Comparison of ENCODE assay signal across 26 cellular contexts in genomic region chr5:76591366-76591765, GRCh38. TPM values are rescaled to one million over a fixed set of nuclear protein-coding genes. Genes with fewer than 3 reads are reported as not detected.
"Had no signal": no experiment of that assay in that cellular context is flagged by ENCODE, and none has a peak within 500 bp of the region (broad histone marks: within the 10 kb centered on the region; RNA-seq: fewer than 3 reads in every experiment).

No MANE protein-coding gene starts in this region.

- ATAC-seq: activated CD8-positive, alpha-beta T cell treated with anti-CD3 and anti-CD28 coated beads for 36 hours had no signal

- DNase-seq: activated CD4-positive, CD25-positive, alpha-beta regulatory T cell; activated CD8-positive, alpha-beta memory T cell treated with anti-CD3 and anti-CD28 coated beads, Interleukin-2, amount 50 U/mL, for 48 hours; activated CD8-positive, alpha-beta T cell treated with anti-CD3 and anti-CD28 coated beads for 36 hours; activated gamma-delta T cell; activated naive CD4-positive, alpha-beta T cell treated with anti-CD3 and anti-CD28 coated beads for 36 hours; activated T-cell treated with anti-CD3 and anti-CD28 coated beads, Interleukin-2, amount 50 U/mL, for 24 hours; amygdala; Kasumi-1; KBM-7; NCI-H1105 treated with DMSO at 0.1 percent for 48 hours; NCI-H1436 treated with DMSO at 0.1 percent for 48 hours; NCI-H187; NCI-H2081; NCI-H2171; NCI-H2227 treated with DMSO at 0.1 percent for 48 hours; NCI-H446 treated with DMSO at 0.1 percent for 48 hours; NCI-H524 treated with DMSO at 0.1 percent for 48 hours; NCI-H748 treated with DMSO at 0.1 percent for 48 hours; SHP77 treated with DMSO at 0.1 percent for 48 hours had no signal

- H3K27ac Mint-ChIP-seq: activated naive CD4-positive, alpha-beta T cell treated with anti-CD3 and anti-CD28 coated beads for 36 hours; activated naive CD8-positive, alpha-beta T cell; activated T-cell treated with anti-CD3 and anti-CD28 coated beads, Interleukin-2, amount 50 U/mL, for 24 hours; brain had no signal

- H3K36me3 Mint-ChIP-seq: brain had no signal

- H3K27me3 Mint-ChIP-seq: activated CD8-positive, alpha-beta T cell treated with anti-CD3 and anti-CD28 coated beads for 36 hours; activated naive CD8-positive, alpha-beta T cell; activated T-cell treated with anti-CD3 and anti-CD28 coated beads, Interleukin-2, amount 50 U/mL, for 24 hours; brain had no signal

- H3K27ac ChIP-seq: VCaP had no signal

- H3K9me3 Mint-ChIP-seq: activated CD8-positive, alpha-beta T cell treated with anti-CD3 and anti-CD28 coated beads for 36 hours; activated naive CD4-positive, alpha-beta T cell treated with anti-CD3 and anti-CD28 coated beads for 36 hours; activated T-cell treated with anti-CD3 and anti-CD28 coated beads, Interleukin-2, amount 50 U/mL, for 24 hours; brain had no signal

- H3K4me3 Mint-ChIP-seq: activated CD8-positive, alpha-beta T cell treated with anti-CD3 and anti-CD28 coated beads for 36 hours; activated naive CD4-positive, alpha-beta T cell treated with anti-CD3 and anti-CD28 coated beads for 36 hours; activated naive CD8-positive, alpha-beta T cell; activated T-cell treated with anti-CD3 and anti-CD28 coated beads, Interleukin-2, amount 50 U/mL, for 24 hours; brain had no signal

- FAIRE-seq: astrocyte, RCC 7860 had no signal

RNA-seq across cellular contexts. Expression of gene F2RL2, which starts 31.8 kb away (rescaled TPM):
- total RNA-seq: activated CD8-positive, alpha-beta T cell treated with anti-CD3 and anti-CD28 coated beads for 36 hours; activated naive CD4-positive, alpha-beta T cell treated with anti-CD3 and anti-CD28 coated beads for 36 hours; SK-MEL-5; T-helper 2 cell treated with Interferon-gamma antibody and Interleukin-4, amounts not matched to agents 100 ng/mL and 5 ng/mL, for 36 hours had no signal
